ENCODE assay signal across 3 cellular contexts in genomic region chr2:45954233-45954850, GRCh38.
TF ChIP-seq lines count a peak whose summit lies in the region.

No MANE protein-coding gene starts in this region.

TF ChIP-seq in SK-N-SH treated with all-trans-retinoic acid at 6 μM for 48 hours, 23 proteins besides CTCF, POLR2A, EP300 and RAD21 (continued from another document):
- TF ChIP-seq PATZ1 (CRISPR knock-in tag; IDR thresholded peaks at IDR 0.05; ENCODE audit: borderline replicate concordance) (no peak), SNAI2 (CRISPR knock-in tag; IDR thresholded peaks at IDR 0.05) (no peak), CSDC2 (CRISPR knock-in tag; IDR thresholded peaks at IDR 0.05) (no peak)

TF ChIP-seq in SK-N-SH, 30 proteins besides CTCF, POLR2A, EP300 and RAD21 (continued from another document):
- TF ChIP-seq PBX3 (IDR thresholded peaks at IDR 0.05), result no peak
- TF ChIP-seq GABPA (IDR thresholded peaks at IDR 0.05; ENCODE audit: low read depth), result no peak
- TF ChIP-seq TAF1 (IDR thresholded peaks at IDR 0.05; ENCODE audit: borderline replicate concordance, low read depth, low read length), result no peak
- no peak for TF ChIP-seq YY1 (IDR thresholded peaks at IDR 0.05; ENCODE audit: low read depth)
- no peak for TF ChIP-seq MEF2A (IDR thresholded peaks at IDR 0.05; ENCODE audit: borderline replicate concordance, low read depth)
- TF ChIP-seq EZH2phosphoT487 (IDR thresholded peaks at IDR 0.05; ENCODE audit: borderline replicate concordance, low read depth), result no peak
- no peak for TF ChIP-seq JUND (IDR thresholded peaks at IDR 0.05)

TF ChIP-seq in HEK293, 187 proteins besides CTCF, POLR2A, EP300 and RAD21 (continued from another document and continues in another):
- TF ChIP-seq ZBTB44 (tag by site-specific recombination; IDR thresholded peaks at IDR 0.05) (peak; percentile 61), ZNF658 (tag by site-specific recombination; IDR thresholded peaks at IDR 0.05) (no peak), ZNF473 (tag by site-specific recombination; IDR thresholded peaks at IDR 0.05) (no peak), ZNF645 (tag by site-specific recombination; IDR thresholded peaks at IDR 0.05) (no peak), ZSCAN30 (tag by site-specific recombination; IDR thresholded peaks at IDR 0.05) (no peak), ZNF335 (tag by site-specific recombination; conservative IDR thresholded peaks at IDR 0.05) (peak; percentile 50; the same call in 1 of the 2 replicates), ZNF830 (tag by site-specific recombination; IDR thresholded peaks at IDR 0.05; ENCODE audit: low read depth) (no peak), REPIN1 (tag by site-specific recombination; IDR thresholded peaks at IDR 0.05; ENCODE audit: low read depth) (no peak), ZNF701 (tag by site-specific recombination; IDR thresholded peaks at IDR 0.05) (no peak), KLF10 (tag by site-specific recombination; IDR thresholded peaks at IDR 0.05) (peak; percentile 64), ZNF513 (tag by site-specific recombination; IDR thresholded peaks at IDR 0.05) (no peak), SP7 (tag by site-specific recombination; IDR thresholded peaks at IDR 0.05) (peak; percentile 50; the same call in 1 of the 2 replicates), ZNF639 (tag by site-specific recombination; IDR thresholded peaks at IDR 0.05) (peak; percentile 41; the same call in 1 of the 2 replicates), ZNF23 (tag by site-specific recombination; IDR thresholded peaks at IDR 0.05; ENCODE audit: borderline replicate concordance) (no peak), ZNF585B (tag by site-specific recombination; IDR thresholded peaks at IDR 0.05) (no peak), ZNF37A (tag by site-specific recombination; IDR thresholded peaks at IDR 0.05) (no peak), ZSCAN4 (tag by site-specific recombination; IDR thresholded peaks at IDR 0.05) (peak; percentile 41; the same call in 1 of the 2 replicates), ZNF366 (tag by site-specific recombination; conservative IDR thresholded peaks at IDR 0.05) (peak; percentile 64), ZNF707 (tag by site-specific recombination; IDR thresholded peaks at IDR 0.05) (no peak), ZNF785 (tag by site-specific recombination; IDR thresholded peaks at IDR 0.05) (no peak), ZNF423 (tag by site-specific recombination; IDR thresholded peaks at IDR 0.05) (no peak), ZNF146 (tag by site-specific recombination; IDR thresholded peaks at IDR 0.05) (no peak), ZNF843 (tag by site-specific recombination; IDR thresholded peaks at IDR 0.05) (peak; percentile 43; the same call in 1 of the 2 replicates), BCL11A (tag by site-specific recombination; IDR thresholded peaks at IDR 0.05; ENCODE audit: low read depth) (no peak), KLF17 (tag by site-specific recombination; IDR thresholded peaks at IDR 0.05) (no peak), ZFHX2 (tag by site-specific recombination; conservative IDR thresholded peaks at IDR 0.05) (no peak), ZEB2 (tag by site-specific recombination; IDR thresholded peaks at IDR 0.05) (peak; percentile 93), ZNF211 (tag by site-specific recombination; IDR thresholded peaks at IDR 0.05; ENCODE audit: low read depth) (no peak), PRDM1 (tag by site-specific recombination; IDR thresholded peaks at IDR 0.05) (no peak), ZNF664 (tag by site-specific recombination; IDR thresholded peaks at IDR 0.05) (peak; percentile 97), ZNF184 (tag by site-specific recombination; IDR thresholded peaks at IDR 0.05) (no peak), ZNF580 (tag by site-specific recombination; IDR thresholded peaks at IDR 0.05) (no peak), YY1 (tag by site-specific recombination; IDR thresholded peaks at IDR 0.05) (no peak), ZNF670 (tag by site-specific recombination; IDR thresholded peaks at IDR 0.05; ENCODE audit: low read depth) (no peak), TRIM28 (IDR thresholded peaks at IDR 0.05; ENCODE audit: borderline replicate concordance, low read length) (peak; percentile 41; the same call in 1 of the 2 replicates), ZBTB11 (tag by site-specific recombination; conservative IDR thresholded peaks at IDR 0.05; ENCODE audit: low read depth) (no peak), ATF2 (tag by site-specific recombination; IDR thresholded peaks at IDR 0.05; ENCODE audit: low read depth) (peak; percentile 64; the same call in 1 of the 2 replicates), ZNF174 (tag by site-specific recombination; IDR thresholded peaks at IDR 0.05) (no peak), PRDM6 (tag by site-specific recombination; IDR thresholded peaks at IDR 0.05) (peak; percentile 59), ZNF624 (tag by site-specific recombination; IDR thresholded peaks at IDR 0.05) (no peak), ZNF692 (tag by site-specific recombination; IDR thresholded peaks at IDR 0.05) (0 out of 2 replicates have a peak, but pooled peaks have one; percentile 14), SP2 (tag by site-specific recombination; IDR thresholded peaks at IDR 0.05) (no peak), ZNF311 (tag by site-specific recombination; IDR thresholded peaks at IDR 0.05; ENCODE audit: borderline replicate concordance) (no peak), ZNF530 (tag by site-specific recombination; IDR thresholded peaks at IDR 0.05; ENCODE audit: low read depth) (no peak), KLF9 (tag by site-specific recombination; IDR thresholded peaks at IDR 0.05; ENCODE audit: low read depth) (no peak), ZNF529 (tag by site-specific recombination; IDR thresholded peaks at IDR 0.05; ENCODE audit: insufficient replicate concordance) (no peak)
